Comparison of ENCODE assay signal across 24 cellular contexts in the genomic region with DNA sequence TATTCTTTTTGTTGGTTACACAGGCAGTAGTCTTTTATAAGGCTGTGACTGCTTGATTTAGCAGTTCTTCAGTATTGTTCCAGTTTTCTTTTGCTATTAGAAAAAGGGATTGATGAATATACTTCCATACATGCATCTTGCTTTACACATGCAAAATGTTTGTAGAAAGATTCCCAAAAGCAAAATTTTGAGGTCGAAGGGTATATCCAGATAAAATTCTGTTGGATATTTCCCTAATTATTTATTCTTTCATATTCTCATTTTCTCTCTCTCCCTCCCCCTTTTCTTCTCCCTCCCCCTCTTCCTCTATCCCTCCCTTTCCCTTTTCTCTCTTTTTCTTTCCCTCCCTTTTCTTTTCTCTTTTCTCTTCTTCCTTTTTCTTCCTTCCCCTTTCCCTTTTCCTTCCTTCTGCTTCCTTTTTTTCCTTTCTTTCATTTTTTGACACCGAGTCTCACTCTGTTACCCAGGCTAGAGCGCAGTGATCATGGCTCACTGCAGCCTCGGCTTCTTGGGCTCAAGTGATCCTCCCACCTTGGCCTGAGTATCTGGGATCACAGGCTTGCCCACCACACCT. TPM values are rescaled to one million over a fixed set of nuclear protein-coding genes. Genes with fewer than 3 reads are reported as not detected.
DNase-seq lines count a peak whose midpoint lies in the region; ATAC-seq, FAIRE-seq and TF ChIP-seq lines count a peak whose summit lies in the region.
"Had no signal": no experiment of that assay in that cellular context is flagged by ENCODE, and none has a peak within 500 bp of the region (broad histone marks: within the 10 kb centered on the region; RNA-seq: fewer than 3 reads in every experiment).

No MANE protein-coding gene starts in this region.

- no peak overlapping the region for H3K4me3 Mint-ChIP-seq in activated naive CD8-positive, alpha-beta T cell treated with anti-CD3 and anti-CD28 coated beads, Interleukin-2, amount 10 ng/mL, durations not matched to agents 7 days and 5 days
- no peak overlapping the region for H3K4me3 Mint-ChIP-seq in activated naive CD8-positive, alpha-beta T cell treated with anti-CD3 and anti-CD28 coated beads, Interleukin-2, amount 50 U/mL, for 24 hours
- H3K4me3 Mint-ChIP-seq in natural killer cell: no peak overlapping the region
- H3K4me3 Mint-ChIP-seq in natural killer cell treated with Interleukin-12 subunit alpha and Interleukin-12 subunit beta and Interleukin-15 and Interleukin-18, amount 100 ng/mL, for 72 hours: no peak overlapping the region
- H3K4me3 Mint-ChIP-seq in central memory CD8-positive, alpha-beta T cell: no peak overlapping the region
- H3K4me3 Mint-ChIP-seq: B cell; CD4-positive, alpha-beta T cell; CD8-positive, alpha-beta T cell had no signal

- intact Hi-C loops in natural killer cell (cut with micrococcal nuclease): loop anchor here (5.0 kb wide), 1 partner anchor 48 kb away; a partner anchor contains a TSS

- no peaks in the 10 kb centered on the region for H3K27me3 Mint-ChIP-seq in activated naive CD8-positive, alpha-beta T cell treated with anti-CD3 and anti-CD28 coated beads, Interleukin-2, amount 10 ng/mL, durations not matched to agents 7 days and 5 days
- H3K27me3 Mint-ChIP-seq in activated naive CD8-positive, alpha-beta T cell treated with anti-CD3 and anti-CD28 coated beads, Interleukin-2, amount 50 U/mL, for 24 hours: no peaks in the 10 kb centered on the region
- no peaks in the 10 kb centered on the region for H3K27me3 Mint-ChIP-seq in natural killer cell (ENCODE audit: low read depth in 2 of 2)
- no peaks in the 10 kb centered on the region for H3K27me3 Mint-ChIP-seq in natural killer cell treated with Interleukin-12 subunit alpha and Interleukin-12 subunit beta and Interleukin-15 and Interleukin-18, amount 100 ng/mL, for 72 hours
- no peaks in the 10 kb centered on the region for H3K27me3 Mint-ChIP-seq in central memory CD8-positive, alpha-beta T cell
- H3K27me3 Mint-ChIP-seq: B cell; CD4-positive, alpha-beta T cell had no signal

- DNase-seq in activated naive CD8-positive, alpha-beta T cell treated with anti-CD3 and anti-CD28 coated beads, Interleukin-2, amount 10 ng/mL, durations not matched to agents 7 days and 5 days: no peak
- DNase-seq in activated naive CD8-positive, alpha-beta T cell treated with anti-CD3 and anti-CD28 coated beads, Interleukin-2, amount 50 U/mL, for 24 hours: no peak
- DNase-seq in natural killer cell (no peak), DMS 273 treated with DMSO at 0.1 percent for 48 hours (lab: John Stamatoyannopoulos, UW) (no peak), RCC 7860 (ENCODE audit: low spot score) (no peak)
- no peak for DNase-seq in natural killer cell treated with Interleukin-12 subunit alpha and Interleukin-12 subunit beta and Interleukin-15 and Interleukin-18, amount 100 ng/mL, for 72 hours (ENCODE audit: low spot score)
- no peak for DNase-seq in central memory CD8-positive, alpha-beta T cell (ENCODE audit: low spot score in 2 of 2)
- DNase-seq: AML-193; Caco-2; Calu3; CD4-positive, alpha-beta T cell; CD8-positive, alpha-beta T cell; DMS153; DMS53; DMS79; DND-41; EL; GDM1 had no signal

- TF ChIP-seq CTCF in natural killer cell (IDR thresholded peaks at IDR 0.05): no peak

- FAIRE-seq in RCC 7860 (lab: Jason Lieb, UNC): no peak
- FAIRE-seq: A549, D721Med, GM12878, GM12892, GM18507 had no signal

- POLR2A ChIA-PET in activated naive CD8-positive, alpha-beta T cell treated with anti-CD3 and anti-CD28 coated beads, Interleukin-2, amount 10 ng/mL, durations not matched to agents 7 days and 5 days (lab: Charles Lee): interaction anchor here (0.7 kb wide), 1 partner anchor 15 kb away, joined by 4 read pairs; no protein-coding TSS in a partner anchor

- H3K9me3 Mint-ChIP-seq in activated naive CD8-positive, alpha-beta T cell treated with anti-CD3 and anti-CD28 coated beads, Interleukin-2, amount 10 ng/mL, durations not matched to agents 7 days and 5 days: no peaks in the 10 kb centered on the region
- H3K9me3 Mint-ChIP-seq in activated naive CD8-positive, alpha-beta T cell treated with anti-CD3 and anti-CD28 coated beads, Interleukin-2, amount 50 U/mL, for 24 hours: no peaks in the 10 kb centered on the region
- no peaks in the 10 kb centered on the region for H3K9me3 Mint-ChIP-seq in natural killer cell
- H3K9me3 Mint-ChIP-seq in natural killer cell treated with Interleukin-12 subunit alpha and Interleukin-12 subunit beta and Interleukin-15 and Interleukin-18, amount 100 ng/mL, for 72 hours: no peaks in the 10 kb centered on the region
- H3K9me3 Mint-ChIP-seq in central memory CD8-positive, alpha-beta T cell: no peaks in the 10 kb centered on the region
- H3K9me3 Mint-ChIP-seq: CD4-positive, alpha-beta T cell; CD8-positive, alpha-beta T cell had no signal

- H3K4me1 Mint-ChIP-seq in activated naive CD8-positive, alpha-beta T cell treated with anti-CD3 and anti-CD28 coated beads, Interleukin-2, amount 10 ng/mL, durations not matched to agents 7 days and 5 days: peaks cover 16% of the 10 kb centered on the region
- no peaks in the 10 kb centered on the region for H3K4me1 Mint-ChIP-seq in activated naive CD8-positive, alpha-beta T cell treated with anti-CD3 and anti-CD28 coated beads, Interleukin-2, amount 50 U/mL, for 24 hours
- peaks cover 25 to 36% of the 10 kb centered on the region in 2 donors for H3K4me1 Mint-ChIP-seq in natural killer cell
- H3K4me1 Mint-ChIP-seq in natural killer cell treated with Interleukin-12 subunit alpha and Interleukin-12 subunit beta and Interleukin-15 and Interleukin-18, amount 100 ng/mL, for 72 hours (ENCODE audit: low read depth in 2 of 2): peaks cover 16 to 20% of the 10 kb centered on the region in 2 donors
- H3K4me1 Mint-ChIP-seq in central memory CD8-positive, alpha-beta T cell: no peaks in the 10 kb centered on the region
- H3K4me1 Mint-ChIP-seq: B cell had no signal

- no peak for ATAC-seq in activated naive CD8-positive, alpha-beta T cell treated with anti-CD3 and anti-CD28 coated beads, Interleukin-2, amount 10 ng/mL, durations not matched to agents 7 days and 5 days (ENCODE audit: low read depth)
- no peak for ATAC-seq in activated naive CD8-positive, alpha-beta T cell treated with anti-CD3 and anti-CD28 coated beads, Interleukin-2, amount 50 U/mL, for 24 hours
- no peak for ATAC-seq in natural killer cell
- no peak for ATAC-seq in natural killer cell treated with Interleukin-12 subunit alpha and Interleukin-12 subunit beta and Interleukin-15 and Interleukin-18, amount 100 ng/mL, for 72 hours
- no peak for ATAC-seq in central memory CD8-positive, alpha-beta T cell (replicated peaks; ENCODE audit: extremely low read depth, poor library complexity, severe bottlenecking)
- ATAC-seq: A549; CD8-positive, alpha-beta T cell; GM12878 had no signal

- H3K36me3 Mint-ChIP-seq in activated naive CD8-positive, alpha-beta T cell treated with anti-CD3 and anti-CD28 coated beads, Interleukin-2, amount 10 ng/mL, durations not matched to agents 7 days and 5 days: peaks cover 12% of the 10 kb centered on the region
- peaks cover 10% of the 10 kb centered on the region for H3K36me3 Mint-ChIP-seq in activated naive CD8-positive, alpha-beta T cell treated with anti-CD3 and anti-CD28 coated beads, Interleukin-2, amount 50 U/mL, for 24 hours (ENCODE audit: low read depth)
- H3K36me3 Mint-ChIP-seq in natural killer cell: peaks cover 2% of the 10 kb centered on the region
- H3K36me3 Mint-ChIP-seq in natural killer cell treated with Interleukin-12 subunit alpha and Interleukin-12 subunit beta and Interleukin-15 and Interleukin-18, amount 100 ng/mL, for 72 hours: no peaks in the 10 kb centered on the region
- peaks cover 50% of the 10 kb centered on the region for H3K36me3 Mint-ChIP-seq in central memory CD8-positive, alpha-beta T cell (ENCODE audit: insufficient read depth)

- H3K27ac Mint-ChIP-seq in activated naive CD8-positive, alpha-beta T cell treated with anti-CD3 and anti-CD28 coated beads, Interleukin-2, amount 10 ng/mL, durations not matched to agents 7 days and 5 days: peak overlapping the region; percentile 5
- H3K27ac Mint-ChIP-seq in activated naive CD8-positive, alpha-beta T cell treated with anti-CD3 and anti-CD28 coated beads, Interleukin-2, amount 50 U/mL, for 24 hours: no peak overlapping the region
- peak overlapping the region; percentile 25 to 48 for H3K27ac Mint-ChIP-seq in natural killer cell
- H3K27ac Mint-ChIP-seq in natural killer cell treated with Interleukin-12 subunit alpha and Interleukin-12 subunit beta and Interleukin-15 and Interleukin-18, amount 100 ng/mL, for 72 hours: peak overlapping the region in 1 of 2 donors; percentile 58
- peak overlapping the region; percentile 90 for H3K27ac Mint-ChIP-seq in central memory CD8-positive, alpha-beta T cell (ENCODE audit: low read depth)
- H3K27ac Mint-ChIP-seq: B cell; CD4-positive, alpha-beta T cell; CD8-positive, alpha-beta T cell had no signal

RNA-seq across cellular contexts. Expression of a gene that starts 46.9 kb away (rescaled TPM):
- total RNA-seq in activated naive CD8-positive, alpha-beta T cell treated with anti-CD3 and anti-CD28 coated beads, Interleukin-2, amount 10 ng/mL, durations not matched to agents 7 days and 5 days: 100 to 1,000 TPM; 172 to 177 TPM
- 100 to 1,000 TPM; 479 to 591 (median 512) TPM for total RNA-seq in natural killer cell
- total RNA-seq in natural killer cell treated with Interleukin-12 subunit alpha and Interleukin-12 subunit beta and Interleukin-15 and Interleukin-18, amount 100 ng/mL, for 72 hours: 100 to 1,000 TPM; 135 to 186 TPM
